In genomic region chr3:196007744-196008143, GRCh38 we compare ENCODE assay signal across 19 cellular contexts.
DNase-seq lines count a peak whose midpoint lies in the region; ATAC-seq and TF ChIP-seq lines count a peak whose summit lies in the region.
"Had no signal": no experiment of that assay in that cellular context is flagged by ENCODE, and none has a peak within 500 bp of the region (broad histone marks: within the 10 kb centered on the region; RNA-seq: fewer than 3 reads in every experiment).

No MANE protein-coding gene starts in this region.

- no peaks in the 10 kb centered on the region for H3K4me1 Mint-ChIP-seq in chondrocyte (ENCODE audit: low read depth)
- H3K4me1 Mint-ChIP-seq: CD4-positive, alpha-beta memory T cell; GM23338 had no signal

- H3K27ac Mint-ChIP-seq in chondrocyte (ENCODE audit: unreplicated experiment), result no peak overlapping the region
- H3K27ac Mint-ChIP-seq: CD4-positive, alpha-beta memory T cell; GM23338 had no signal

- peaks cover 16% of the 10 kb centered on the region for H3K27me3 Mint-ChIP-seq in chondrocyte (ENCODE audit: low read depth)

- no peaks in the 10 kb centered on the region for H3K27me3 ChIP-seq in H7 (ENCODE audit: control insufficient read depth, insufficient read depth, low read length)
- H3K27me3 ChIP-seq in sigmoid colon, result peaks cover 0 to 12% (median 0%) of the 10 kb centered on the region in 3 donors

- H3K27ac ChIP-seq in sigmoid colon, result no peak overlapping the region
- H3K27ac ChIP-seq: A549 had no signal

- H3K36me3 ChIP-seq in H7 (replicated peaks; ENCODE audit: control insufficient read depth, insufficient read depth, low read length) (no peaks in the 10 kb centered on the region), sigmoid colon (no peaks in the 10 kb centered on the region)
- H3K36me3 ChIP-seq: HAP-1 had no signal

- intact Hi-C loops in sigmoid colon (cut with DNase I), result no loop called here

- H3K9me3 Mint-ChIP-seq in chondrocyte (ENCODE audit: low read depth), result peaks cover 23% of the 10 kb centered on the region

- no peaks in the 10 kb centered on the region for H3K4me1 ChIP-seq in sigmoid colon
- H3K4me1 ChIP-seq: A549, HAP-1 had no signal

- H3K4me3 Mint-ChIP-seq in chondrocyte (ENCODE audit: unreplicated experiment), result no peak overlapping the region
- H3K4me3 Mint-ChIP-seq: CD4-positive, alpha-beta memory T cell; GM23338 had no signal

- no peak for ATAC-seq in left lobe of liver
- ATAC-seq: A549, GM23338 had no signal

- DNase-seq in H7 (peak; percentile 25), chondrocyte (ENCODE audit: low spot score) (peak; percentile 56), left lobe of liver (ENCODE audit: low spot score) (peak; percentile 23), sigmoid colon (peak; percentile 24), OCI-M2 (lab: John Stamatoyannopoulos, UW; ENCODE audit: unreplicated experiment) (no peak), AG20443 (ENCODE audit: low spot score) (no peak), SHP77 treated with DMSO at 0.1 percent for 48 hours (lab: John Stamatoyannopoulos, UW) (no peak)
- DNase-seq: 8988T; ACHN; C1 segment of cervical spinal cord; Calu3; CD4-positive, alpha-beta memory T cell; COR-L47; DMS53; DMS79 treated with DMSO at 0.1 percent for 48 hours; GF-D8 had no signal

- no peak for TF ChIP-seq EP300 in sigmoid colon (IDR thresholded peaks at IDR 0.05)

- TF ChIP-seq POLR2A in sigmoid colon (IDR thresholded peaks at IDR 0.05), result no peak

- TF ChIP-seq CTCF in chondrocyte (IDR thresholded peaks at IDR 0.05) (no peak), sigmoid colon (IDR thresholded peaks at IDR 0.05) (no peak)

- H3K9me3 ChIP-seq in sigmoid colon, result no peaks in the 10 kb centered on the region
- H3K9me3 ChIP-seq: HAP-1 had no signal

- H3K4me3 ChIP-seq in H7 (ENCODE audit: insufficient read depth, low read depth, low read length) (no peak overlapping the region), sigmoid colon (no peak overlapping the region)
- H3K4me3 ChIP-seq: A549, GM23338, HAP-1 had no signal

- WGBS in sigmoid colon, 2 donors, result 79 to 85% methylated on average over 7 of the region's 7 CpGs

- H3K36me3 Mint-ChIP-seq in chondrocyte (ENCODE audit: low read depth), result peaks cover 6% of the 10 kb centered on the region

Comparison
In these comparisons a context has a peak if more than half of its experiments do, and no peak if none do; other contexts are left out.
1. DNase-seq: peak in H7 (single experiment), chondrocyte (single experiment), left lobe of liver (single experiment) and sigmoid colon (single experiment); none in OCI-M2 (single experiment), AG20443 (single experiment) and SHP77 treated with DMSO at 0.1 percent for 48 hours (single experiment).